11 cellular contexts compared by ENCODE assay signal in the genomic region with DNA sequence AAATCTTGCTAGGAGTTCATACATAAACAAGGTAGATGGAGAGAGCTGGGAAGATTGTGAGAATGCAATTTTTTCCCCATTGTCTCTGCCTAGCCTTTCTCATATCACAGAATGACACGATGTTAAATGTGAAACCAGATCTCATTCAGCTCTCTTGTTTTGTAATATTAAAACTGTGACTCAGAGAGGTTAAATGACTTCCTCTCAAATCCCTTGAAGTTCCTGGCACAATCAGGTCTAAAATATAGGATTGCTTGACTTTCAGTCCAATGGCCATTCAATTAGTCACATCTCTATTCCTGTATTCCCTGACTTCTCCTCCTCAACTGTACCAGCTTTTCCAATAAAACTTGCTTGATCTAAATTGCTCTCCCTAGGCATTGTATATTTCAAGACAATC. TPM values are rescaled to one million over a fixed set of nuclear protein-coding genes. Genes with fewer than 3 reads are reported as not detected.
A peak's percentile ranks its signal among the peaks of the same experiment; 100 is the strongest.
DNase-seq lines count a peak whose midpoint lies in the region; ATAC-seq, FAIRE-seq and TF ChIP-seq lines count a peak whose summit lies in the region.
"Had no signal": no experiment of that assay in that cellular context is flagged by ENCODE, and none has a peak within 500 bp of the region (broad histone marks: within the 10 kb centered on the region; RNA-seq: fewer than 3 reads in every experiment).

No MANE protein-coding gene starts in this region.

- in situ Hi-C loops in ACHN (cut with HindIII; ENCODE audit: low pct_ligation_motif_present, low pct_unique_long_range_greater_than_20kb, low sequenced_read_pairs): no loop called here

- no peaks in the 10 kb centered on the region for H3K27me3 ChIP-seq in CD4-positive, alpha-beta memory T cell (ENCODE audit: insufficient read depth, low read length)

- H3K4me3 Mint-ChIP-seq in CD4-positive, alpha-beta memory T cell: no peak overlapping the region

- peak; percentile 67 for FAIRE-seq in GM18507 (lab: Jason Lieb, UNC)
- FAIRE-seq: K562 had no signal

- no peaks in the 10 kb centered on the region for H3K9me3 ChIP-seq in CD4-positive, alpha-beta memory T cell (ENCODE audit: control insufficient read depth in 1 of 2, low read length in 2 of 2)

- POLR2A ChIA-PET in CD4-positive, alpha-beta memory T cell (lab: Charles Lee; ENCODE audit: partially characterized antibody): no interaction called here

- H3K36me3 Mint-ChIP-seq in CD4-positive, alpha-beta memory T cell: no peaks in the 10 kb centered on the region

- H3K27ac Mint-ChIP-seq in CD4-positive, alpha-beta memory T cell: peak overlapping the region in 1 of 7 donors; percentile 13

- no peaks in the 10 kb centered on the region for H3K4me1 ChIP-seq in CD4-positive, alpha-beta memory T cell (ENCODE audit: insufficient read depth, low read length)

- H3K36me3 ChIP-seq in CD4-positive, alpha-beta memory T cell (ENCODE audit: insufficient read depth, low read length): no peaks in the 10 kb centered on the region

- H3K4me3 ChIP-seq in fibroblast of the aortic adventitia (ENCODE audit: low read depth, low read length): no peak overlapping the region
- no peak overlapping the region for H3K4me3 ChIP-seq in CD4-positive, alpha-beta memory T cell (ENCODE audit: low read length in 2 of 2)
- H3K4me3 ChIP-seq: K562 had no signal

- DNase-seq in ACHN (peak; percentile 38), GM18507 (ENCODE audit: extremely low spot score, insufficient read length, low read depth) (no peak), fibroblast of the aortic adventitia (ENCODE audit: low read depth) (peak; percentile 78), globus pallidus (ENCODE audit: low spot score) (no peak), NCI-H748 (lab: John Stamatoyannopoulos, UW; ENCODE audit: unreplicated experiment) (no peak)
- DNase-seq in CD4-positive, alpha-beta memory T cell: no peak
- DNase-seq: mesendoderm had no signal

- peaks cover 5 to 6% of the 10 kb centered on the region in 2 donors for H3K27me3 Mint-ChIP-seq in CD4-positive, alpha-beta memory T cell

- no peaks in the 10 kb centered on the region for H3K9me3 Mint-ChIP-seq in CD4-positive, alpha-beta memory T cell

- ATAC-seq in SK-N-SH treated with all-trans-retinoic acid at 6 μM for 48 hours (peak; percentile 84), HG03175 (IDR thresholded peaks at IDR 0.05; ENCODE audit: unreplicated experiment) (no peak)
- ATAC-seq: K562 had no signal

- peaks cover 0 to 5% (median 3%) of the 10 kb centered on the region in 4 donors for H3K4me1 Mint-ChIP-seq in CD4-positive, alpha-beta memory T cell

- no peak for TF ChIP-seq CTCF in fibroblast of the aortic adventitia (IDR thresholded peaks at IDR 0.05; ENCODE audit: insufficient read depth, low read length)

- H3K27ac ChIP-seq in CD4-positive, alpha-beta memory T cell (ENCODE audit: low read depth, low read length): no peak overlapping the region

- intact Hi-C loops in CD4-positive, alpha-beta memory T cell (cut with micrococcal nuclease): no loop called here

- CTCF ChIA-PET in CD4-positive, alpha-beta memory T cell (lab: Charles Lee; ENCODE audit: partially characterized antibody): interaction anchor here (0.9 kb wide), 1 partner anchor 12 kb away, joined by 5 read pairs; no protein-coding TSS in a partner anchor

TF ChIP-seq in SK-N-SH treated with all-trans-retinoic acid at 6 μM for 48 hours, 23 proteins besides CTCF, POLR2A, EP300 and RAD21:
- TF ChIP-seq, protein P1, sequence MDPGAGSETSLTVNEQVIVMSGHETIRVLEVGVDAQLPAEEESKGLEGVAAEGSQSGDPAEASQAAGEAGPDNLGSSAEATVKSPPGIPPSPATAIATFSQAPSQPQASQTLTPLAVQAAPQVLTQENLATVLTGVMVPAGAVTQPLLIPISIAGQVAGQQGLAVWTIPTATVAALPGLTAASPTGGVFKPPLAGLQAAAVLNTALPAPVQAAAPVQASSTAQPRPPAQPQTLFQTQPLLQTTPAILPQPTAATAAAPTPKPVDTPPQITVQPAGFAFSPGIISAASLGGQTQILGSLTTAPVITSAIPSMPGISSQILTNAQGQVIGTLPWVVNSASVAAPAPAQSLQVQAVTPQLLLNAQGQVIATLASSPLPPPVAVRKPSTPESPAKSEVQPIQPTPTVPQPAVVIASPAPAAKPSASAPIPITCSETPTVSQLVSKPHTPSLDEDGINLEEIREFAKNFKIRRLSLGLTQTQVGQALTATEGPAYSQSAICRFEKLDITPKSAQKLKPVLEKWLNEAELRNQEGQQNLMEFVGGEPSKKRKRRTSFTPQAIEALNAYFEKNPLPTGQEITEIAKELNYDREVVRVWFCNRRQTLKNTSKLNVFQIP (CRISPR knock-in tag; IDR thresholded peaks at IDR 0.05; ENCODE audit: borderline replicate concordance, low read depth): no peak
- TF ChIP-seq ARNTL (CRISPR knock-in tag; IDR thresholded peaks at IDR 0.05; ENCODE audit: borderline replicate concordance, low read depth) (no peak), SNAI2 (CRISPR knock-in tag; IDR thresholded peaks at IDR 0.05) (no peak), ZC3H10 (CRISPR knock-in tag; IDR thresholded peaks at IDR 0.05) (0 out of 2 replicates have a peak, but pooled peaks have one; percentile 11)

RNA-seq across cellular contexts. Expression of a gene that starts 3.1 kb away (rescaled TPM):
- total RNA-seq in fibroblast of the aortic adventitia (ENCODE audit: low replicate concordance): 0.09 and 0.33 TPM in 2 replicates
- total RNA-seq in CD4-positive, alpha-beta memory T cell: under 1 TPM in 1 of 2 experiments, not detected in 1; 0.58 TPM
- polyA plus RNA-seq in CD4-positive, alpha-beta memory T cell: not detected
- total RNA-seq: cerebellum, K562 had no signal
- polyA plus RNA-seq: K562 had no signal

RNA-seq across cellular contexts. Expression of a gene that starts 31.5 kb away (rescaled TPM):
- 35.3 and 50.0 TPM in 2 replicates for total RNA-seq in fibroblast of the aortic adventitia (ENCODE audit: low replicate concordance)
- 10 to 100 TPM; 37.9 to 43.2 TPM for total RNA-seq in CD4-positive, alpha-beta memory T cell
- 10 to 100 TPM in 1 of 2 donors, 1 to 10 TPM in 1; 5.3 to 12.0 TPM for polyA plus RNA-seq in CD4-positive, alpha-beta memory T cell
- polyA plus RNA-seq: K562 had no signal

RNA-seq across cellular contexts. Expression of a gene that starts 46.0 kb away (rescaled TPM):
- 0.82 TPM in 1 of 2 replicates, not detected in the other for total RNA-seq in fibroblast of the aortic adventitia (ENCODE audit: low replicate concordance)
- total RNA-seq in CD4-positive, alpha-beta memory T cell: not detected
- polyA plus RNA-seq in CD4-positive, alpha-beta memory T cell: not detected
- total RNA-seq: cerebellum, K562 had no signal
- polyA plus RNA-seq: K562 had no signal

Comparison
In these comparisons a context has a peak if more than half of its experiments do, and no peak if none do; other contexts are left out.
1. DNase-seq: peak in ACHN (single experiment) and fibroblast of the aortic adventitia (single experiment); none in GM18507 (single experiment), globus pallidus (single experiment), NCI-H748 (single experiment) and CD4-positive, alpha-beta memory T cell (0 of 5).